Comparison of ENCODE assay signal across 1 cellular context in the genomic region with DNA sequence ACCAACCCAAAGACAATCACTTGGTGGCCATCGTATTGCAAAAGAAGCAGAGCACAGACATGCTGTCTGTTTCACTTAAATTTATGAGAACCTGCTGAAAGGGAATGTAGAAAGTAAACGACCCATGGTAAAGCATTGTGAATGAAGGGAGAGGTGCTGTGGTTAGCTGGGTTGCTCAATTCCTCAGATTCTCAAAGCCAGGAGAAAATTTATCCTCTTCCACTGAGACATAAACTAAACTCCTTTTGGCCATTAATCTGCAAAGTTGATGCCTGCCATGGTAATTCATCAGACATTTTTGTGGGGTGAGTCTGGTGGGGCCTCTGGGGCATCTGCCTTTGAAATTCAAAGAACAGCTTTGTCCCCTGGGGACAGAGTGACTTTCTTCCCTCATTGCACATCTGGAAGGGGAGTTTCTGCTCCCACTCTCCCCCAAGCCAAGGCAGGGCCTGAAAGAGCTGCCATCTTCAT.
TF ChIP-seq lines count a peak whose summit lies in the region.

No MANE protein-coding gene starts in this region.

TF ChIP-seq in H1, 55 proteins besides CTCF, POLR2A, EP300 and RAD21 (continued from another document):
- TF ChIP-seq CHD7 (IDR thresholded peaks at IDR 0.05; ENCODE audit: insufficient replicate concordance, low read length) (no peak), SP1 (IDR thresholded peaks at IDR 0.05; ENCODE audit: low read depth, low read length) (no peak), TBP (IDR thresholded peaks at IDR 0.05; ENCODE audit: low read depth, low read length) (no peak), JUND (IDR thresholded peaks at IDR 0.05; ENCODE audit: low read length) (no peak), TCF12 (IDR thresholded peaks at IDR 0.05; ENCODE audit: low read depth, low read length) (no peak)
